19 cellular contexts compared by ENCODE assay signal in genomic region chr3:109678600-109678999, GRCh38.
"Had no signal": no experiment of that assay in that cellular context is flagged by ENCODE, and none has a peak within 500 bp of the region (broad histone marks: within the 10 kb centered on the region; RNA-seq: fewer than 3 reads in every experiment).

No MANE protein-coding gene starts in this region.

- H3K27ac ChIP-seq: HL-60 had no signal

- DNase-seq: KBM-7, NCI-H1092, NCI-H1105 treated with DMSO at 0.1 percent for 48 hours, NCI-H1417 treated with DMSO at 0.1 percent for 48 hours, NCI-H146, NCI-H1694 treated with DMSO at 0.1 percent for 48 hours, NCI-H1930, NCI-H2081, NCI-H2107, NCI-H226, NCI-H446, NCI-H510A, NCI-H524 treated with DMSO at 0.1 percent for 48 hours, NCI-H69, NCI-H774, RPMI8226, SHP77 had no signal

- ATAC-seq: SK-N-SH treated with all-trans-retinoic acid at 6 μM for 48 hours had no signal
